Comparison of ENCODE assay signal across 3 cellular contexts in genomic region chr20:6626805-6627204, GRCh38.
TF ChIP-seq lines count a peak whose summit lies in the region.

No MANE protein-coding gene starts in this region.

TF ChIP-seq in SK-N-SH, 30 proteins besides CTCF, POLR2A, EP300 and RAD21:
- TF ChIP-seq TAF1 (IDR thresholded peaks at IDR 0.05; ENCODE audit: borderline replicate concordance, low read depth, low read length) (no peak), RXRA (IDR thresholded peaks at IDR 0.05; ENCODE audit: borderline replicate concordance, low read depth) (no peak), SMC3 (IDR thresholded peaks at IDR 0.05; ENCODE audit: low read depth, low read length) (no peak), TEAD4 (IDR thresholded peaks at IDR 0.05; ENCODE audit: borderline replicate concordance, insufficient read depth) (no peak), MAX (IDR thresholded peaks at IDR 0.05; ENCODE audit: low read depth) (no peak), USF1 (IDR thresholded peaks at IDR 0.05; ENCODE audit: borderline replicate concordance, low read depth) (no peak), IRF3 (IDR thresholded peaks at IDR 0.05; ENCODE audit: low read depth, low read length) (no peak), MXI1 (IDR thresholded peaks at IDR 0.05; ENCODE audit: low read depth, low read length) (no peak)
TF ChIP-seq in SK-N-SH: peak in this region for 0.

TF ChIP-seq in SK-N-SH treated with all-trans-retinoic acid at 6 μM for 48 hours, 23 proteins besides CTCF, POLR2A, EP300 and RAD21:
- TF ChIP-seq ZNF70 (CRISPR knock-in tag; IDR thresholded peaks at IDR 0.05): no peak
- no peak for TF ChIP-seq ZC3H10 (CRISPR knock-in tag; IDR thresholded peaks at IDR 0.05)
- TF ChIP-seq ESRRG (CRISPR knock-in tag; IDR thresholded peaks at IDR 0.05): no peak
- no peak for TF ChIP-seq CSRNP3 (CRISPR knock-in tag; IDR thresholded peaks at IDR 0.05)
- TF ChIP-seq ARNTL (CRISPR knock-in tag; IDR thresholded peaks at IDR 0.05; ENCODE audit: borderline replicate concordance, low read depth): no peak
- TF ChIP-seq RARB (CRISPR knock-in tag; IDR thresholded peaks at IDR 0.05): no peak
- no peak for TF ChIP-seq TOX (CRISPR knock-in tag; IDR thresholded peaks at IDR 0.05; ENCODE audit: borderline replicate concordance)
- TF ChIP-seq CREB5 (CRISPR knock-in tag; IDR thresholded peaks at IDR 0.05; ENCODE audit: low read depth): no peak
- no peak for TF ChIP-seq ZFP3 (CRISPR knock-in tag; IDR thresholded peaks at IDR 0.05)
- TF ChIP-seq TCF4 (CRISPR knock-in tag; IDR thresholded peaks at IDR 0.05; ENCODE audit: borderline replicate concordance): no peak
- no peak for TF ChIP-seq ZNF8 (CRISPR knock-in tag; IDR thresholded peaks at IDR 0.05)
- no peak for TF ChIP-seq ZFP30 (CRISPR knock-in tag; IDR thresholded peaks at IDR 0.05)
- no peak for TF ChIP-seq POU6F1 (CRISPR knock-in tag; IDR thresholded peaks at IDR 0.05; ENCODE audit: borderline replicate concordance, low read depth)
- no peak for TF ChIP-seq BACH2 (CRISPR knock-in tag; IDR thresholded peaks at IDR 0.05; ENCODE audit: borderline replicate concordance)
- no peak for TF ChIP-seq ISL1 (CRISPR knock-in tag; IDR thresholded peaks at IDR 0.05)
- no peak for TF ChIP-seq CSDC2 (CRISPR knock-in tag; IDR thresholded peaks at IDR 0.05)
- TF ChIP-seq SNAI2 (CRISPR knock-in tag; IDR thresholded peaks at IDR 0.05): no peak
- TF ChIP-seq TSHZ2 (CRISPR knock-in tag; IDR thresholded peaks at IDR 0.05): no peak

TF ChIP-seq in GM12878, 131 proteins besides CTCF, POLR2A, EP300 and RAD21:
- TF ChIP-seq SMC3 (IDR thresholded peaks at IDR 0.05; ENCODE audit: borderline replicate concordance, low read length) (0 out of 2 replicates have a peak, but pooled peaks have one; percentile 6), FOS (IDR thresholded peaks at IDR 0.05; ENCODE audit: borderline replicate concordance, extremely low read depth, insufficient read length) (no peak)
